Comparison of ENCODE assay signal across 21 cellular contexts in genomic region chr20:24697411-24697810, GRCh38.
DNase-seq lines count a peak whose midpoint lies in the region; TF ChIP-seq lines count a peak whose summit lies in the region.
"Had no signal": no experiment of that assay in that cellular context is flagged by ENCODE, and none has a peak within 500 bp of the region (broad histone marks: within the 10 kb centered on the region; RNA-seq: fewer than 3 reads in every experiment).

No MANE protein-coding gene starts in this region.

- no peaks in the 10 kb centered on the region for H3K27me3 ChIP-seq in BLaER1
- no peaks in the 10 kb centered on the region for H3K27me3 ChIP-seq in BLaER1 treated with 17β-estradiol and CSF1 and Interleukin-3, amounts not matched to agents 10 nM and 100 nM
- H3K27me3 ChIP-seq in osteoblast (ENCODE audit: insufficient read depth, low read length): no peaks in the 10 kb centered on the region
- H3K27me3 ChIP-seq in hepatocyte: no peaks in the 10 kb centered on the region
- H3K27me3 ChIP-seq: SJSA1 had no signal

- peak; percentile 19 for DNase-seq in coronary artery (ENCODE audit: low spot score)
- peak; percentile 72 for DNase-seq in osteoblast (ENCODE audit: insufficient read length, low spot score, missing footprints)
- no peak for DNase-seq in CD1c-positive myeloid dendritic cell (ENCODE audit: extremely low spot score)
- no peak for DNase-seq in hepatocyte (ENCODE audit: low spot score)
- DNase-seq in stimulated activated CD4-positive, alpha-beta T cell treated with anti-CD3 and anti-CD28 coated beads, Interleukin-4, amount 100 ng/mL, for 4 hours: no peak
- DNase-seq: Calu3; DMS79 treated with DMSO at 0.1 percent for 48 hours; GM23248; HCEC 1CT; NCI-H1048; NCI-H1417; NCI-H1694; NCI-H2029 treated with DMSO at 0.1 percent for 48 hours; NCI-H446 treated with DMSO at 0.1 percent for 48 hours; NCI-H526; NK-92 treated with Interleukin-12 subunit alpha and Interleukin-12 subunit beta, amount 100 ng/mL, for 24 hours; PC-9; Right ventricle myocardium superior had no signal

- no peaks in the 10 kb centered on the region for H3K9me2 ChIP-seq in hepatocyte (replicated peaks; ENCODE audit: insufficient read depth)

- H3K36me3 ChIP-seq in BLaER1 (no peaks in the 10 kb centered on the region), osteoblast (ENCODE audit: insufficient read depth, low read length) (no peaks in the 10 kb centered on the region), hepatocyte (replicated peaks; ENCODE audit: insufficient read depth, low read depth) (no peaks in the 10 kb centered on the region)
- H3K36me3 ChIP-seq in BLaER1 treated with 17β-estradiol and CSF1 and Interleukin-3, amounts not matched to agents 10 nM and 100 nM: no peaks in the 10 kb centered on the region
- H3K36me3 ChIP-seq: SJSA1 had no signal

- H3K4me1 ChIP-seq in BLaER1 (peaks cover 32% of the 10 kb centered on the region), osteoblast (ENCODE audit: insufficient read depth, low read length) (peaks cover 8% of the 10 kb centered on the region), hepatocyte (ENCODE audit: insufficient read depth) (peaks cover 12% of the 10 kb centered on the region)
- H3K4me1 ChIP-seq in BLaER1 treated with 17β-estradiol and CSF1 and Interleukin-3, amounts not matched to agents 10 nM and 100 nM: peaks cover 5 to 42% (median 28%) of the 10 kb centered on the region in 10 experiments; a peak in 16 of 20 replicates
- H3K4me1 ChIP-seq: SJSA1 had no signal

- no peak overlapping the region for H3K4me3 ChIP-seq in BLaER1
- H3K4me3 ChIP-seq in BLaER1 treated with 17β-estradiol and CSF1 and Interleukin-3, amounts not matched to agents 10 nM and 100 nM: no peak overlapping the region
- no peak overlapping the region for H3K4me3 ChIP-seq in coronary artery
- H3K4me3 ChIP-seq in osteoblast (ENCODE audit: insufficient read depth, low read length): no peak overlapping the region
- H3K4me3 ChIP-seq in hepatocyte: no peak overlapping the region
- H3K4me3 ChIP-seq: GM23248, PC-9, SJSA1 had no signal

- no peaks in the 10 kb centered on the region for H4K20me1 ChIP-seq in BLaER1
- H4K20me1 ChIP-seq in BLaER1 treated with 17β-estradiol and CSF1 and Interleukin-3, amounts not matched to agents 10 nM and 100 nM: no peaks in the 10 kb centered on the region
- H4K20me1 ChIP-seq in osteoblast (ENCODE audit: insufficient read depth, low read length): no peaks in the 10 kb centered on the region
- H4K20me1 ChIP-seq in hepatocyte (ENCODE audit: insufficient read depth, poor library complexity, severe bottlenecking): no peaks in the 10 kb centered on the region

- H3K4me2 ChIP-seq in BLaER1 (peak overlapping the region; percentile 73), osteoblast (ENCODE audit: insufficient read depth, low read length) (no peak overlapping the region), hepatocyte (no peak overlapping the region)
- peak overlapping the region in 8 of 11 experiments; percentile 46 to 81 (median 64); a peak in 15 of 22 replicates for H3K4me2 ChIP-seq in BLaER1 treated with 17β-estradiol and CSF1 and Interleukin-3, amounts not matched to agents 10 nM and 100 nM
- H3K4me2 ChIP-seq: PC-9 had no signal

- H2AFZ ChIP-seq in osteoblast (ENCODE audit: low read length) (no peak overlapping the region), hepatocyte (no peak overlapping the region)
- H2AFZ ChIP-seq: GM23248, PC-9 had no signal

- H3K79me2 ChIP-seq in osteoblast (ENCODE audit: insufficient read depth, low read length): no peaks in the 10 kb centered on the region
- H3K79me2 ChIP-seq in hepatocyte: no peaks in the 10 kb centered on the region

- H3K27ac ChIP-seq in BLaER1 (peak overlapping the region; percentile 59), coronary artery (no peak overlapping the region), osteoblast (ENCODE audit: low read depth, low read length) (no peak overlapping the region), hepatocyte (no peak overlapping the region)
- H3K27ac ChIP-seq in BLaER1 treated with 17β-estradiol and CSF1 and Interleukin-3, amounts not matched to agents 10 nM and 100 nM: peak overlapping the region in 1 of 11 experiments; percentile 33; a peak in 2 of 22 replicates
- H3K27ac ChIP-seq: GM23248, PC-9, SJSA1 had no signal

- TF ChIP-seq CTCF in coronary artery (IDR thresholded peaks at IDR 0.05) (no peak), osteoblast (IDR thresholded peaks at IDR 0.05; ENCODE audit: extremely low read depth, low read depth, low read length) (no peak), hepatocyte (IDR thresholded peaks at IDR 0.05; ENCODE audit: poor library complexity) (no peak)

- H3K9me3 ChIP-seq in BLaER1 (no peaks in the 10 kb centered on the region), osteoblast (ENCODE audit: low read depth, low read length) (no peaks in the 10 kb centered on the region), hepatocyte (ENCODE audit: low read depth) (no peaks in the 10 kb centered on the region)
- 0 out of 22 replicates have a peak, but pooled peaks cover 0 to 3% (median 0%) of the 10 kb centered on the region in 11 experiments for H3K9me3 ChIP-seq in BLaER1 treated with 17β-estradiol and CSF1 and Interleukin-3, amounts not matched to agents 10 nM and 100 nM (replicated peaks in 1 of 11)
- H3K9me3 ChIP-seq: SJSA1 had no signal

- WGBS in hepatocyte (ENCODE audit: low lambda C conversion rate, missing lambda C conversion rate): 93% methylated on average over 6 of the region's 6 CpGs

- H3K9ac ChIP-seq in BLaER1: no peak overlapping the region
- no peak overlapping the region for H3K9ac ChIP-seq in BLaER1 treated with 17β-estradiol and CSF1 and Interleukin-3, amounts not matched to agents 10 nM and 100 nM
- H3K9ac ChIP-seq: GM23248 had no signal

Comparison
In these comparisons a context has a peak if more than half of its experiments do, and no peak if none do; other contexts are left out.
1. H3K4me2 ChIP-seq: peak in BLaER1 (single experiment) and BLaER1 treated with 17β-estradiol and CSF1 and Interleukin-3, amounts not matched to agents 10 nM and 100 nM (8 of 11); none in osteoblast (single experiment) and hepatocyte (single experiment).
2. DNase-seq: peak in coronary artery (single experiment) and osteoblast (single experiment); none in CD1c-positive myeloid dendritic cell (single experiment), hepatocyte (single experiment) and stimulated activated CD4-positive, alpha-beta T cell treated with anti-CD3 and anti-CD28 coated beads, Interleukin-4, amount 100 ng/mL, for 4 hours (0 of 2).